In the genomic region with DNA sequence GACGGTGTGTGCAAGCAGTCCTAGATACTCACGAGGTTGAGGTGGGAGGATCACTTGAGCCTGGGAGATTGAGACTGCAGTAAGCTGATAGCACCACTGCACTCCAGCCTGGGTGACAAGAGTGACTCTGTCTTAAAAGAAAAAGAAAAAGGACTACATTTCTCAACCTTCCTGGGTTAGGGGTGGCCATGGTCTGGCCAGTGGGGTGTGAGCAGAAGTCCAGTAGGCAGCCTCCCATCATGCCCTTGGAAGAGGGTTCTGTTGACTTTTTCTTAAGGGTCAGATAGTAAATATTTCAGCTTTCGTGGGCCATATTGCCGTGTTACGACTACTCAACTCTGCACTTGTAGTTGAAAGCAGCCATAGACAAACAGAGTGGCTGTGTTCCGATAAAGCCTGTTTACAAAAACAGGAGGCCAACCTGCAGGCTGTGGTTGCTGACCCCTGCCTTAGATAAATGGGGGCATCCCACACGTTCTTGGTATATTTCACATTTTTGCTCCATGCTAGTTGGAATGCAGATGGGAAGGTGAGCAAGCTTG, we compare ENCODE assay signal across 1 cellular context.
TF ChIP-seq lines count a peak whose summit lies in the region.

No MANE protein-coding gene starts in this region.

TF ChIP-seq in K562, 482 proteins besides CTCF, POLR2A, EP300 and RAD21 (continued from another document and continues in another):
- TF ChIP-seq SMAD4 (CRISPR knock-in tag; conservative IDR thresholded peaks at IDR 0.05) (peak; percentile 47; the same call in 1 of the 2 replicates), NR3C1 (CRISPR knock-in tag; IDR thresholded peaks at IDR 0.05) (no peak), ZBTB7A (IDR thresholded peaks at IDR 0.05; ENCODE audit: borderline replicate concordance, control insufficient read depth, low read depth, low read length) (peak; percentile 25; the same call in 1 of the 2 replicates), BHLHE40 (IDR thresholded peaks at IDR 0.05; ENCODE audit: low read length) (peak; percentile 72), DIDO1 (tag; IDR thresholded peaks at IDR 0.05; ENCODE audit: low read depth) (no peak), FOXP1 (CRISPR knock-in tag; IDR thresholded peaks at IDR 0.05) (no peak), L3MBTL2 (IDR thresholded peaks at IDR 0.05) (peak; percentile 71), ZNF134 (CRISPR knock-in tag; conservative IDR thresholded peaks at IDR 0.05) (no peak), CBFA2T3 (IDR thresholded peaks at IDR 0.05) (peak; percentile 95), KDM4B (IDR thresholded peaks at IDR 0.05; ENCODE audit: borderline replicate concordance in 2 of 2, low read depth in 1 of 2) (no peak), EGR1 (conservative IDR thresholded peaks at IDR 0.05) (peak; percentile 51), SAFB (IDR thresholded peaks at IDR 0.05; ENCODE audit: borderline replicate concordance, low read depth, low read length) (no peak), SNIP1 (IDR thresholded peaks at IDR 0.05; ENCODE audit: low read depth) (no peak), FOXA3 (CRISPR knock-in tag; conservative IDR thresholded peaks at IDR 0.05 in 1 of 2, IDR thresholded peaks at IDR 0.05 in 1 of 2) (0 out of 4 replicates have a peak, but pooled peaks of 1 of the 2 experiments have one; percentile 24), NFYB (IDR thresholded peaks at IDR 0.05; ENCODE audit: extremely low read depth, insufficient read length) (no peak), DACH1 (IDR thresholded peaks at IDR 0.05; ENCODE audit: partially characterized antibody) (no peak), CC2D1A (IDR thresholded peaks at IDR 0.05) (peak; percentile 52; the same call in 1 of the 2 replicates), ZBED1 (IDR thresholded peaks at IDR 0.05) (no peak), NFXL1 (CRISPR knock-in tag; IDR thresholded peaks at IDR 0.05) (no peak), TEAD1 (CRISPR knock-in tag; IDR thresholded peaks at IDR 0.05) (no peak), POLR2G (IDR thresholded peaks at IDR 0.05; ENCODE audit: low read depth, low read length) (no peak), TEAD2 (tag; IDR thresholded peaks at IDR 0.05) (no peak), PPARD (CRISPR knock-in tag; IDR thresholded peaks at IDR 0.05) (no peak), PRPF4 (IDR thresholded peaks at IDR 0.05; ENCODE audit: insufficient read depth, low read depth, low read length, poor library complexity, severe bottlenecking) (no peak), SMARCE1 (IDR thresholded peaks at IDR 0.05) (peak; percentile 95), TAL1 (IDR thresholded peaks at IDR 0.05) (peak; percentile 88), RCOR1 (IDR thresholded peaks at IDR 0.05; ENCODE audit: borderline replicate concordance in 1 of 2, low read depth in 2 of 2, low read length in 2 of 2) (peak in 1 of 2 experiments; percentile 68; a peak in 2 of 4 replicates), ZNF699 (CRISPR knock-in tag; IDR thresholded peaks at IDR 0.05; ENCODE audit: insufficient replicate concordance) (no peak), TSC22D4 (tag; IDR thresholded peaks at IDR 0.05) (no peak), TAF15 (IDR thresholded peaks at IDR 0.05; ENCODE audit: low read depth, low read length) (no peak), CHD1 (IDR thresholded peaks at IDR 0.05; ENCODE audit: low read length) (no peak), RBM17 (IDR thresholded peaks at IDR 0.05; ENCODE audit: borderline replicate concordance, low read depth, low read length) (no peak), KLF10 (CRISPR knock-in tag; IDR thresholded peaks at IDR 0.05) (no peak)
- TF ChIP-seq, protein P1, sequence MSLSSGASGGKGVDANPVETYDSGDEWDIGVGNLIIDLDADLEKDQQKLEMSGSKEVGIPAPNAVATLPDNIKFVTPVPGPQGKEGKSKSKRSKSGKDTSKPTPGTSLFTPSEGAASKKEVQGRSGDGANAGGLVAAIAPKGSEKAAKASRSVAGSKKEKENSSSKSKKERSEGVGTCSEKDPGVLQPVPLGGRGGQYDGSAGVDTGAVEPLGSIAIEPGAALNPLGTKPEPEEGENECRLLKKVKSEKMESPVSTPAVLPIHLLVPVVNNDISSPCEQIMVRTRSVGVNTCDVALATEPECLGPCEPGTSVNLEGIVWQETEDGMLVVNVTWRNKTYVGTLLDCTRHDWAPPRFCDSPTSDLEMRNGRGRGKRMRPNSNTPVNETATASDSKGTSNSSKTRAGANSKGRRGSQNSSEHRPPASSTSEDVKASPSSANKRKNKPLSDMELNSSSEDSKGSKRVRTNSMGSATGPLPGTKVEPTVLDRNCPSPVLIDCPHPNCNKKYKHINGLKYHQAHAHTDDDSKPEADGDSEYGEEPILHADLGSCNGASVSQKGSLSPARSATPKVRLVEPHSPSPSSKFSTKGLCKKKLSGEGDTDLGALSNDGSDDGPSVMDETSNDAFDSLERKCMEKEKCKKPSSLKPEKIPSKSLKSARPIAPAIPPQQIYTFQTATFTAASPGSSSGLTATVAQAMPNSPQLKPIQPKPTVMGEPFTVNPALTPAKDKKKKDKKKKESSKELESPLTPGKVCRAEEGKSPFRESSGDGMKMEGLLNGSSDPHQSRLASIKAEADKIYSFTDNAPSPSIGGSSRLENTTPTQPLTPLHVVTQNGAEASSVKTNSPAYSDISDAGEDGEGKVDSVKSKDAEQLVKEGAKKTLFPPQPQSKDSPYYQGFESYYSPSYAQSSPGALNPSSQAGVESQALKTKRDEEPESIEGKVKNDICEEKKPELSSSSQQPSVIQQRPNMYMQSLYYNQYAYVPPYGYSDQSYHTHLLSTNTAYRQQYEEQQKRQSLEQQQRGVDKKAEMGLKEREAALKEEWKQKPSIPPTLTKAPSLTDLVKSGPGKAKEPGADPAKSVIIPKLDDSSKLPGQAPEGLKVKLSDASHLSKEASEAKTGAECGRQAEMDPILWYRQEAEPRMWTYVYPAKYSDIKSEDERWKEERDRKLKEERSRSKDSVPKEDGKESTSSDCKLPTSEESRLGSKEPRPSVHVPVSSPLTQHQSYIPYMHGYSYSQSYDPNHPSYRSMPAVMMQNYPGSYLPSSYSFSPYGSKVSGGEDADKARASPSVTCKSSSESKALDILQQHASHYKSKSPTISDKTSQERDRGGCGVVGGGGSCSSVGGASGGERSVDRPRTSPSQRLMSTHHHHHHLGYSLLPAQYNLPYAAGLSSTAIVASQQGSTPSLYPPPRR (CRISPR knock-in tag; IDR thresholded peaks at IDR 0.05; ENCODE audit: borderline replicate concordance): no peak
- TF ChIP-seq, protein P2, sequence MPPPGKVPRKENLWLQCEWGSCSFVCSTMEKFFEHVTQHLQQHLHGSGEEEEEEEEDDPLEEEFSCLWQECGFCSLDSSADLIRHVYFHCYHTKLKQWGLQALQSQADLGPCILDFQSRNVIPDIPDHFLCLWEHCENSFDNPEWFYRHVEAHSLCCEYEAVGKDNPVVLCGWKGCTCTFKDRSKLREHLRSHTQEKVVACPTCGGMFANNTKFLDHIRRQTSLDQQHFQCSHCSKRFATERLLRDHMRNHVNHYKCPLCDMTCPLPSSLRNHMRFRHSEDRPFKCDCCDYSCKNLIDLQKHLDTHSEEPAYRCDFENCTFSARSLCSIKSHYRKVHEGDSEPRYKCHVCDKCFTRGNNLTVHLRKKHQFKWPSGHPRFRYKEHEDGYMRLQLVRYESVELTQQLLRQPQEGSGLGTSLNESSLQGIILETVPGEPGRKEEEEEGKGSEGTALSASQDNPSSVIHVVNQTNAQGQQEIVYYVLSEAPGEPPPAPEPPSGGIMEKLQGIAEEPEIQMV (tag; conservative IDR thresholded peaks at IDR 0.05; ENCODE audit: low read depth): no peak
- TF ChIP-seq, protein P3, sequence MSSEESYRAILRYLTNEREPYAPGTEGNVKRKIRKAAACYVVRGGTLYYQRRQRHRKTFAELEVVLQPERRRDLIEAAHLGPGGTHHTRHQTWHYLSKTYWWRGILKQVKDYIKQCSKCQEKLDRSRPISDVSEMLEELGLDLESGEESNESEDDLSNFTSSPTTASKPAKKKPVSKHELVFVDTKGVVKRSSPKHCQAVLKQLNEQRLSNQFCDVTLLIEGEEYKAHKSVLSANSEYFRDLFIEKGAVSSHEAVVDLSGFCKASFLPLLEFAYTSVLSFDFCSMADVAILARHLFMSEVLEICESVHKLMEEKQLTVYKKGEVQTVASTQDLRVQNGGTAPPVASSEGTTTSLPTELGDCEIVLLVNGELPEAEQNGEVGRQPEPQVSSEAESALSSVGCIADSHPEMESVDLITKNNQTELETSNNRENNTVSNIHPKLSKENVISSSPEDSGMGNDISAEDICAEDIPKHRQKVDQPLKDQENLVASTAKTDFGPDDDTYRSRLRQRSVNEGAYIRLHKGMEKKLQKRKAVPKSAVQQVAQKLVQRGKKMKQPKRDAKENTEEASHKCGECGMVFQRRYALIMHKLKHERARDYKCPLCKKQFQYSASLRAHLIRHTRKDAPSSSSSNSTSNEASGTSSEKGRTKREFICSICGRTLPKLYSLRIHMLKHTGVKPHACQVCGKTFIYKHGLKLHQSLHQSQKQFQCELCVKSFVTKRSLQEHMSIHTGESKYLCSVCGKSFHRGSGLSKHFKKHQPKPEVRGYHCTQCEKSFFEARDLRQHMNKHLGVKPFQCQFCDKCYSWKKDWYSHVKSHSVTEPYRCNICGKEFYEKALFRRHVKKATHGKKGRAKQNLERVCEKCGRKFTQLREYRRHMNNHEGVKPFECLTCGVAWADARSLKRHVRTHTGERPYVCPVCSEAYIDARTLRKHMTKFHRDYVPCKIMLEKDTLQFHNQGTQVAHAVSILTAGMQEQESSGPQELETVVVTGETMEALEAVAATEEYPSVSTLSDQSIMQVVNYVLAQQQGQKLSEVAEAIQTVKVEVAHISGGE (CRISPR knock-in tag; IDR thresholded peaks at IDR 0.05): peak in 1 of 3 experiments; percentile 56; a peak in 1 of 6 replicates
- TF ChIP-seq, protein P4, sequence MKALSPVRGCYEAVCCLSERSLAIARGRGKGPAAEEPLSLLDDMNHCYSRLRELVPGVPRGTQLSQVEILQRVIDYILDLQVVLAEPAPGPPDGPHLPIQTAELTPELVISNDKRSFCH (CRISPR knock-in tag; IDR thresholded peaks at IDR 0.05): no peak
- TF ChIP-seq, protein P4 (tag; IDR thresholded peaks at IDR 0.05): 0 out of 2 replicates have a peak, but pooled peaks have one; percentile 68
- TF ChIP-seq, protein P5, sequence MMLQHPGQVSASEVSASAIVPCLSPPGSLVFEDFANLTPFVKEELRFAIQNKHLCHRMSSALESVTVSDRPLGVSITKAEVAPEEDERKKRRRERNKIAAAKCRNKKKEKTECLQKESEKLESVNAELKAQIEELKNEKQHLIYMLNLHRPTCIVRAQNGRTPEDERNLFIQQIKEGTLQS (IDR thresholded peaks at IDR 0.05): 0 out of 2 replicates have a peak, but pooled peaks have one; percentile 18
- TF ChIP-seq, protein P5 (CRISPR knock-in tag; conservative IDR thresholded peaks at IDR 0.05): no peak
- TF ChIP-seq, protein P6, sequence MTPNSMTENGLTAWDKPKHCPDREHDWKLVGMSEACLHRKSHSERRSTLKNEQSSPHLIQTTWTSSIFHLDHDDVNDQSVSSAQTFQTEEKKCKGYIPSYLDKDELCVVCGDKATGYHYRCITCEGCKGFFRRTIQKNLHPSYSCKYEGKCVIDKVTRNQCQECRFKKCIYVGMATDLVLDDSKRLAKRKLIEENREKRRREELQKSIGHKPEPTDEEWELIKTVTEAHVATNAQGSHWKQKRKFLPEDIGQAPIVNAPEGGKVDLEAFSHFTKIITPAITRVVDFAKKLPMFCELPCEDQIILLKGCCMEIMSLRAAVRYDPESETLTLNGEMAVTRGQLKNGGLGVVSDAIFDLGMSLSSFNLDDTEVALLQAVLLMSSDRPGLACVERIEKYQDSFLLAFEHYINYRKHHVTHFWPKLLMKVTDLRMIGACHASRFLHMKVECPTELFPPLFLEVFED (CRISPR knock-in tag; conservative IDR thresholded peaks at IDR 0.05): no peak
- TF ChIP-seq, protein P7, sequence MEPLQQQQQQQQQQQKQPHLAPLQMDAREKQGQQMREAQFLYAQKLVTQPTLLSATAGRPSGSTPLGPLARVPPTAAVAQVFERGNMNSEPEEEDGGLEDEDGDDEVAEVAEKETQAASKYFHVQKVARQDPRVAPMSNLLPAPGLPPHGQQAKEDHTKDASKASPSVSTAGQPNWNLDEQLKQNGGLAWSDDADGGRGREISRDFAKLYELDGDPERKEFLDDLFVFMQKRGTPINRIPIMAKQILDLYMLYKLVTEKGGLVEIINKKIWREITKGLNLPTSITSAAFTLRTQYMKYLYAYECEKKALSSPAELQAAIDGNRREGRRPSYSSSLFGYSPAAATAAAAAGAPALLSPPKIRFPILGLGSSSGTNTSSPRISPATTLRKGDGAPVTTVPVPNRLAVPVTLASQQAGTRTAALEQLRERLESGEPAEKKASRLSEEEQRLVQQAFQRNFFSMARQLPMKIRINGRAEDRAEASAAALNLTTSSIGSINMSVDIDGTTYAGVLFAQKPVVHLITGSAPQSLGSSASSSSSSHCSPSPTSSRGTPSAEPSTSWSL (CRISPR knock-in tag; IDR thresholded peaks at IDR 0.05; ENCODE audit: borderline replicate concordance): no peak
- TF ChIP-seq, protein P8, sequence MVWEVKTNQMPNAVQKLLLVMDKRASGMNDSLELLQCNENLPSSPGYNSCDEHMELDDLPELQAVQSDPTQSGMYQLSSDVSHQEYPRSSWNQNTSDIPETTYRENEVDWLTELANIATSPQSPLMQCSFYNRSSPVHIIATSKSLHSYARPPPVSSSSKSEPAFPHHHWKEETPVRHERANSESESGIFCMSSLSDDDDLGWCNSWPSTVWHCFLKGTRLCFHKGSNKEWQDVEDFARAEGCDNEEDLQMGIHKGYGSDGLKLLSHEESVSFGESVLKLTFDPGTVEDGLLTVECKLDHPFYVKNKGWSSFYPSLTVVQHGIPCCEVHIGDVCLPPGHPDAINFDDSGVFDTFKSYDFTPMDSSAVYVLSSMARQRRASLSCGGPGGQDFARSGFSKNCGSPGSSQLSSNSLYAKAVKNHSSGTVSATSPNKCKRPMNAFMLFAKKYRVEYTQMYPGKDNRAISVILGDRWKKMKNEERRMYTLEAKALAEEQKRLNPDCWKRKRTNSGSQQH (CRISPR knock-in tag; IDR thresholded peaks at IDR 0.05): no peak
- TF ChIP-seq, protein P9, sequence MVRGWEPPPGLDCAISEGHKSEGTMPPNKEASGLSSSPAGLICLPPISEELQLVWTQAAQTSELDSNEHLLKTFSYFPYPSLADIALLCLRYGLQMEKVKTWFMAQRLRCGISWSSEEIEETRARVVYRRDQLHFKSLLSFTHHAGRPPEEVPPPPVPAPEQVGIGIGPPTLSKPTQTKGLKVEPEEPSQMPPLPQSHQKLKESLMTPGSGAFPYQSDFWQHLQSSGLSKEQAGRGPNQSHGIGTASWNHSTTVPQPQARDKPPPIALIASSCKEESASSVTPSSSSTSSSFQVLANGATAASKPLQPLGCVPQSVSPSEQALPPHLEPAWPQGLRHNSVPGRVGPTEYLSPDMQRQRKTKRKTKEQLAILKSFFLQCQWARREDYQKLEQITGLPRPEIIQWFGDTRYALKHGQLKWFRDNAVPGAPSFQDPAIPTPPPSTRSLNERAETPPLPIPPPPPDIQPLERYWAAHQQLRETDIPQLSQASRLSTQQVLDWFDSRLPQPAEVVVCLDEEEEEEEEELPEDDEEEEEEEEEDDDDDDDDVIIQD (CRISPR knock-in tag; IDR thresholded peaks at IDR 0.05): no peak
